Comparison of ENCODE assay signal across 18 cellular contexts in the genomic region with DNA sequence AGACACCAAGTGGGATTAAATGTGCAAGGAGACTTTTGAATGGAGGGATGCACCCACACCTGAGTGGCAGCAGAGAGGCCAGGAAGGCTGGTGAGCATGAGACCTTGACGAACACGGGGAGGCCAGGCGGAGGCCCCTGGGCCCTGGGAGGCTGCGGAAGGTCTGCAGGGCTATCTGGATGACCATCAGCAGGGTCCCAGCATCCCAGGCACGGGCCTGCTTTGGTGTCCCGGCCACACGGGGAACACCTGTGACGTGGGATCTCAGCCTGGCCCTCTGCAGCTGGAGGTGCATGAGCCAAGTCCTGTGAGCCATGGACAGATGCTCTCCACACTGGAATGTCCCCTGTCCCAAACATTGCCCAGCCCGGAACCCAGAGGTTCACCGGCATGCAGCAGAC.
"Had no signal": no experiment of that assay in that cellular context is flagged by ENCODE, and none has a peak within 500 bp of the region (broad histone marks: within the 10 kb centered on the region; RNA-seq: fewer than 3 reads in every experiment).

No MANE protein-coding gene starts in this region.

- ATAC-seq: left cardiac atrium, left colon, left lobe of liver, left lung, left ventricle myocardium superior, mucosa of descending colon had no signal

- DNase-seq: hippocampal formation, hypothalamus, immature natural killer cell, islet precursor cell, kidney glomerular epithelial cell, left cardiac atrium, left colon, left lung, left ventricle myocardium inferior, left ventricle myocardium superior, lower lobe of right lung, mammary epithelial cell, mesenchymal stem cell, mesendoderm, midbrain, mucosa of descending colon, naive B cell had no signal
